ENCODE assay signal across 1 cellular context in genomic region chr12:116244001-116244400, GRCh38.
TF ChIP-seq lines count a peak whose summit lies in the region.

No MANE protein-coding gene starts in this region.

TF ChIP-seq in SK-N-SH treated with all-trans-retinoic acid at 6 μM for 48 hours, 23 proteins besides CTCF, POLR2A, EP300 and RAD21 (continued from another document):
- TF ChIP-seq TSHZ2 (CRISPR knock-in tag; IDR thresholded peaks at IDR 0.05) (no peak), OSR1 (CRISPR knock-in tag; IDR thresholded peaks at IDR 0.05) (no peak)
